8 cellular contexts compared by ENCODE assay signal in the genomic region with DNA sequence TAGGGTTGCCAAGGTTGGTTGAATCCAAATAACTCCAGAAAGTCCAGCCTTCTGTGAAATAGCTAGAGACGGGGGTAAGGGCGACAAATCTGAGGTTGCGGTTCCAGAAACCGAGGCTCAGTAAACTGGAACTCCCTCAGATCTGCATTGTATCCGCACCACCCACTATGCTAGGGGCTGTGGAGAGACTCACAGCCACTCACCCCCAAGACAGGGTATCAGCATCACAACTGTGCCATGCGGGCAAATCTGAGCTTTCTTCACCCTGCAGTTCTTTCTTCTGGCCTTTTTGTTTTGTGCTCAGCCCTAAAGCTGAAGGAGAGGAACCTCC. TPM values are rescaled to one million over a fixed set of nuclear protein-coding genes. Genes with fewer than 3 reads are reported as not detected.
DNase-seq lines count a peak whose midpoint lies in the region; ATAC-seq, FAIRE-seq and TF ChIP-seq lines count a peak whose summit lies in the region.

No MANE protein-coding gene starts in this region.

- TF ChIP-seq CTCF in kidney (IDR thresholded peaks at IDR 0.05; ENCODE audit: borderline replicate concordance, extremely low read depth, insufficient read depth), result no peak

- ATAC-seq in activated naive CD8-positive, alpha-beta T cell treated with anti-CD3 and anti-CD28 coated beads, Interleukin-2, amount 10 ng/mL, durations not matched to agents 7 days and 5 days (ENCODE audit: low read depth), result peak; percentile 25
- ATAC-seq in GM21526 (IDR thresholded peaks at IDR 0.05; ENCODE audit: low FRiP score, unreplicated experiment) (no peak), GM21717 (IDR thresholded peaks at IDR 0.05; ENCODE audit: unreplicated experiment) (no peak)

- H3K4me3 ChIP-seq in kidney (ENCODE audit: low read length in 2 of 2) (peak overlapping the region; percentile 60 to 69), thymus (ENCODE audit: low read length) (peak overlapping the region; percentile 59)

- no peak overlapping the region for H3K27ac ChIP-seq in kidney (ENCODE audit: low read depth in 2 of 2, low read length in 2 of 2)
- no peak overlapping the region for H3K27ac ChIP-seq in thymus (ENCODE audit: low read depth)

- DNase-seq in activated CD4-positive, alpha-beta T cell treated with anti-CD3 and anti-CD28 coated beads, Interleukin-2, amount 10 ng/mL, durations not matched to agents 7 days and 5 days, result peak; percentile 28
- no peak for DNase-seq in activated CD4-positive, alpha-beta T cell treated with anti-CD3 and anti-CD28 coated beads for 4 hours
- no peak for DNase-seq in activated naive CD8-positive, alpha-beta T cell treated with anti-CD3 and anti-CD28 coated beads, Interleukin-2, amount 10 ng/mL, durations not matched to agents 7 days and 5 days
- DNase-seq in kidney (no peak), erythroblast (lab: John Stamatoyannopoulos, UW) (no peak)

- no peaks in the 10 kb centered on the region for H3K9me3 ChIP-seq in kidney (ENCODE audit: control insufficient read depth in 1 of 2, low read length in 2 of 2)
- H3K9me3 ChIP-seq in thymus (ENCODE audit: control insufficient read depth), result no peaks in the 10 kb centered on the region

- H3K36me3 ChIP-seq in kidney (ENCODE audit: control insufficient read depth in 1 of 2, insufficient read depth in 2 of 2, low read length in 2 of 2) (no peaks in the 10 kb centered on the region), thymus (ENCODE audit: control insufficient read depth, insufficient read depth) (no peaks in the 10 kb centered on the region)

- H3K4me1 ChIP-seq in kidney (ENCODE audit: control insufficient read depth in 1 of 2, insufficient read depth in 1 of 2, low read depth in 1 of 2, low read length in 2 of 2) (no peaks in the 10 kb centered on the region), thymus (ENCODE audit: control insufficient read depth, insufficient read depth, low read length) (no peaks in the 10 kb centered on the region)

- no peaks in the 10 kb centered on the region for H3K9me3 Mint-ChIP-seq in activated CD4-positive, alpha-beta T cell treated with anti-CD3 and anti-CD28 coated beads, Interleukin-2, amount 10 ng/mL, durations not matched to agents 7 days and 5 days
- H3K9me3 Mint-ChIP-seq in activated naive CD8-positive, alpha-beta T cell treated with anti-CD3 and anti-CD28 coated beads, Interleukin-2, amount 10 ng/mL, durations not matched to agents 7 days and 5 days, result no peaks in the 10 kb centered on the region

- peak overlapping the region; percentile 85 for H3K4me3 Mint-ChIP-seq in activated CD4-positive, alpha-beta T cell treated with anti-CD3 and anti-CD28 coated beads, Interleukin-2, amount 10 ng/mL, durations not matched to agents 7 days and 5 days
- H3K4me3 Mint-ChIP-seq in activated naive CD8-positive, alpha-beta T cell treated with anti-CD3 and anti-CD28 coated beads, Interleukin-2, amount 10 ng/mL, durations not matched to agents 7 days and 5 days, result peak overlapping the region; percentile 85

- intact Hi-C loops in kidney (cut with DNase I), result no loop called here

- H3K4me1 Mint-ChIP-seq in activated CD4-positive, alpha-beta T cell treated with anti-CD3 and anti-CD28 coated beads, Interleukin-2, amount 10 ng/mL, durations not matched to agents 7 days and 5 days, result peaks cover 36% of the 10 kb centered on the region
- peaks cover 20% of the 10 kb centered on the region for H3K4me1 Mint-ChIP-seq in activated naive CD8-positive, alpha-beta T cell treated with anti-CD3 and anti-CD28 coated beads, Interleukin-2, amount 10 ng/mL, durations not matched to agents 7 days and 5 days

- H3K27me3 ChIP-seq in thymus (ENCODE audit: control insufficient read depth, insufficient read depth), result no peaks in the 10 kb centered on the region

- no peak for TF ChIP-seq POLR2A in erythroblast (IDR thresholded peaks at IDR 0.05; ENCODE audit: low read length)

- CTCF ChIA-PET in activated CD4-positive, alpha-beta T cell treated with anti-CD3 and anti-CD28 coated beads, Interleukin-2, amount 10 ng/mL, durations not matched to agents 7 days and 5 days (lab: Charles Lee), result interaction anchor here (0.9 to 2.8 kb wide), 6 partner anchors 11 to 51 kb away, joined by 3 to 9 read pairs (median 5); no protein-coding TSS in a partner anchor

- H3K36me3 Mint-ChIP-seq in activated CD4-positive, alpha-beta T cell treated with anti-CD3 and anti-CD28 coated beads, Interleukin-2, amount 10 ng/mL, durations not matched to agents 7 days and 5 days (ENCODE audit: low read depth), result peaks cover 14% of the 10 kb centered on the region
- H3K36me3 Mint-ChIP-seq in activated naive CD8-positive, alpha-beta T cell treated with anti-CD3 and anti-CD28 coated beads, Interleukin-2, amount 10 ng/mL, durations not matched to agents 7 days and 5 days, result peaks cover 12% of the 10 kb centered on the region

- 15% methylated on average over 6 of the region's 6 CpGs for WGBS in thymus

- no peak for FAIRE-seq in kidney (lab: Jason Lieb, UNC)

- POLR2A ChIA-PET in activated CD4-positive, alpha-beta T cell treated with anti-CD3 and anti-CD28 coated beads, Interleukin-2, amount 10 ng/mL, durations not matched to agents 7 days and 5 days (lab: Charles Lee), result no interaction called here
- POLR2A ChIA-PET in activated naive CD8-positive, alpha-beta T cell treated with anti-CD3 and anti-CD28 coated beads, Interleukin-2, amount 10 ng/mL, durations not matched to agents 7 days and 5 days (lab: Charles Lee), result interaction anchor here (1.0 to 2.9 kb wide), 6 partner anchors 12 to 981 kb away, joined by 3 to 48 read pairs (median 8); a partner anchor contains a TSS

- peak overlapping the region; percentile 87 for H3K27ac Mint-ChIP-seq in activated CD4-positive, alpha-beta T cell treated with anti-CD3 and anti-CD28 coated beads, Interleukin-2, amount 10 ng/mL, durations not matched to agents 7 days and 5 days
- H3K27ac Mint-ChIP-seq in activated naive CD8-positive, alpha-beta T cell treated with anti-CD3 and anti-CD28 coated beads, Interleukin-2, amount 10 ng/mL, durations not matched to agents 7 days and 5 days, result peak overlapping the region; percentile 77

- no peaks in the 10 kb centered on the region for H3K27me3 Mint-ChIP-seq in activated CD4-positive, alpha-beta T cell treated with anti-CD3 and anti-CD28 coated beads, Interleukin-2, amount 10 ng/mL, durations not matched to agents 7 days and 5 days
- H3K27me3 Mint-ChIP-seq in activated naive CD8-positive, alpha-beta T cell treated with anti-CD3 and anti-CD28 coated beads, Interleukin-2, amount 10 ng/mL, durations not matched to agents 7 days and 5 days, result no peaks in the 10 kb centered on the region

- no peak overlapping the region for H3K9ac ChIP-seq in kidney (ENCODE audit: low read length in 2 of 2)

RNA-seq across cellular contexts. Expression of a gene that starts 0.6 kb away (rescaled TPM):
- 10 to 100 TPM; 23.0 to 24.4 TPM for total RNA-seq in activated CD4-positive, alpha-beta T cell treated with anti-CD3 and anti-CD28 coated beads, Interleukin-2, amount 10 ng/mL, durations not matched to agents 7 days and 5 days
- 10 to 100 TPM; 18.5 to 23.4 TPM for total RNA-seq in activated naive CD8-positive, alpha-beta T cell treated with anti-CD3 and anti-CD28 coated beads, Interleukin-2, amount 10 ng/mL, durations not matched to agents 7 days and 5 days
- 18.2 TPM for total RNA-seq in kidney
- polyA plus RNA-seq in kidney (ENCODE audit: insufficient read depth, low read depth, low replicate concordance) (1.9 TPM), thymus (2.9 TPM)

RNA-seq across cellular contexts. Expression of a gene that starts 51.6 kb away (rescaled TPM):
- total RNA-seq in activated CD4-positive, alpha-beta T cell treated with anti-CD3 and anti-CD28 coated beads, Interleukin-2, amount 10 ng/mL, durations not matched to agents 7 days and 5 days, result 10 to 100 TPM; 16.5 to 17.2 TPM
- total RNA-seq in activated naive CD8-positive, alpha-beta T cell treated with anti-CD3 and anti-CD28 coated beads, Interleukin-2, amount 10 ng/mL, durations not matched to agents 7 days and 5 days, result 10 to 100 TPM; 19.3 TPM
- 15.6 TPM for total RNA-seq in kidney
- polyA plus RNA-seq in kidney (ENCODE audit: insufficient read depth, low read depth, low replicate concordance) (12.8 TPM), thymus (30.0 TPM)
